Comparison of ENCODE assay signal across 27 cellular contexts in the genomic region with DNA sequence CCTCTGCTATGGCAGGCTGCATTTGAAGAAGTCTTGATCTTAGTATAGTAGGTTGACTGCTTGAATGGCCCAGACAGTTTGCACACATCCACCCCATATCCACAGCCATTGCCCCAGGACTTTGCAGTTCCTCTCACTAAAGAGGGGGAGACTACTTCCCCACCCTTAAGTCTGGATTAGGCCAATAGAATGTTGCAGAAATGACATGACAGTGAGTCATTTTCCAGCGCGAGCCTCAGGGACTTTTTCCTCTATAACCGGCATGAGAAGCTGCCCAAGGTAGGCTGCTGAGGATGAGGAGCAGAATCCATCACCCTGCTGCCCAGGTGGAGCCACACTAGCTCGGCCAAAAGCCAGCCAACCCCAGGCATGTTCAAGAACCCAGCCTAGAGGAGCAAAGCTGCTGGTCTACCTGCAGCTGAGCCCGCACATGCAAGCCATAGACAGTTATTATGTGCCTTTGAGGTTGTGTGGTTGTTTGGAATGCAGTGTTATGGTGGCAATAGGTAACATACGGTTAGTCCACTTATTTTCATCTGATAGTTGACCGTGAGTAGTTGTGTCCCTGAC.
DNase-seq lines count a peak whose midpoint lies in the region; ATAC-seq and TF ChIP-seq lines count a peak whose summit lies in the region.
"Had no signal": no experiment of that assay in that cellular context is flagged by ENCODE, and none has a peak within 500 bp of the region (broad histone marks: within the 10 kb centered on the region; RNA-seq: fewer than 3 reads in every experiment).

No MANE protein-coding gene starts in this region.

- H3K36me3 ChIP-seq in SK-N-SH (replicated peaks in 1 of 2; ENCODE audit: control insufficient read depth in 1 of 2, insufficient read depth in 2 of 2, low read length in 1 of 2) = no peaks in the 10 kb centered on the region
- H3K36me3 ChIP-seq in OCI-LY1 (ENCODE audit: insufficient read depth, low read length) = no peaks in the 10 kb centered on the region
- no peaks in the 10 kb centered on the region for H3K36me3 ChIP-seq in brain microvascular endothelial cell (replicated peaks)
- H3K36me3 ChIP-seq: gastrocnemius medialis, MG63 had no signal

- no peaks in the 10 kb centered on the region for H4K20me1 ChIP-seq in SK-N-SH (ENCODE audit: insufficient read depth)
- H4K20me1 ChIP-seq in OCI-LY1 (ENCODE audit: insufficient read depth, low read length) = no peaks in the 10 kb centered on the region

- H3K4me1 ChIP-seq in SK-N-SH (ENCODE audit: control insufficient read depth in 1 of 2, insufficient read depth in 2 of 2, low read depth in 1 of 2, low read length in 1 of 2) (no peaks in the 10 kb centered on the region; a peak in 1 of 4 replicates), OCI-LY1 (ENCODE audit: insufficient read depth, low read length, severe bottlenecking) (peaks cover 75% of the 10 kb centered on the region)
- H3K4me1 ChIP-seq: gastrocnemius medialis had no signal

- H3K9ac ChIP-seq in SK-N-SH (no peak overlapping the region), OCI-LY1 (ENCODE audit: low read length) (no peak overlapping the region)

- H2AFZ ChIP-seq in SK-N-SH (ENCODE audit: low read depth) = no peak overlapping the region
- H2AFZ ChIP-seq in OCI-LY1 (ENCODE audit: low read length) = no peak overlapping the region

- H3K4me3 ChIP-seq in SK-N-SH (ENCODE audit: low read depth in 2 of 2, low read length in 1 of 2) (no peak overlapping the region), OCI-LY1 (ENCODE audit: low read depth, low read length, poor library complexity, severe bottlenecking) (no peak overlapping the region), brain microvascular endothelial cell (ENCODE audit: low read depth, low read length) (no peak overlapping the region)
- H3K4me3 ChIP-seq: gastrocnemius medialis, MG63 had no signal

- CTCF ChIA-PET in SK-N-SH (lab: Yijun Ruan, JAX) = interaction anchor here (0.6 to 0.8 kb wide), 2 partner anchors 9 to 10 kb away, joined by 3 read pairs; no protein-coding TSS in a partner anchor
- CTCF ChIA-PET in CD4-positive, alpha-beta T cell (lab: Charles Lee) = no interaction called here

- H3K27ac Mint-ChIP-seq in CD4-positive, alpha-beta T cell = no peak overlapping the region
- H3K27ac Mint-ChIP-seq: activated CD4-positive, alpha-beta T cell treated with anti-CD3 and anti-CD28 coated beads for 36 hours; activated naive CD4-positive, alpha-beta T cell treated with anti-CD3 and anti-CD28 coated beads, Interleukin-2, amount 10 ng/mL, durations not matched to agents 7 days and 5 days; stimulated activated effector memory CD8-positive, alpha-beta T cell treated with anti-CD3 and anti-CD28 coated beads, Interleukin-12 subunit alpha, Interleukin-12 subunit beta, amount 100 ng/mL, for 72 hours had no signal

- TF ChIP-seq CTCF in SK-N-SH (IDR thresholded peaks at IDR 0.05) (no peak), OCI-LY1 (IDR thresholded peaks at IDR 0.05; ENCODE audit: low read length) (no peak), brain microvascular endothelial cell (IDR thresholded peaks at IDR 0.05; ENCODE audit: low read depth, low read length, missing control alignments) (no peak)
- no peak for TF ChIP-seq CTCF in CD4-positive, alpha-beta T cell (IDR thresholded peaks at IDR 0.05)

- H3K27ac ChIP-seq in SK-N-SH (ENCODE audit: low read depth in 2 of 2, low read length in 1 of 2) (no peak overlapping the region), OCI-LY1 (ENCODE audit: low read depth, low read length, poor library complexity, severe bottlenecking) (peak overlapping the region; percentile 42), brain microvascular endothelial cell (no peak overlapping the region)
- H3K27ac ChIP-seq in CD4-positive, alpha-beta T cell (ENCODE audit: low read depth, low read length) = no peak overlapping the region
- H3K27ac ChIP-seq: 22Rv1, gastrocnemius medialis had no signal

- H3K4me3 Mint-ChIP-seq in CD4-positive, alpha-beta T cell = no peak overlapping the region
- H3K4me3 Mint-ChIP-seq: activated CD4-positive, alpha-beta T cell treated with anti-CD3 and anti-CD28 coated beads for 36 hours; activated naive CD4-positive, alpha-beta T cell treated with anti-CD3 and anti-CD28 coated beads, Interleukin-2, amount 10 ng/mL, durations not matched to agents 7 days and 5 days; stimulated activated effector memory CD8-positive, alpha-beta T cell treated with anti-CD3 and anti-CD28 coated beads, Interleukin-12 subunit alpha, Interleukin-12 subunit beta, amount 100 ng/mL, for 72 hours had no signal

- ATAC-seq in SK-N-SH treated with all-trans-retinoic acid at 6 μM for 48 hours = no peak
- ATAC-seq in CD4-positive, alpha-beta T cell (ENCODE audit: poor library complexity) = no peak
- ATAC-seq: activated CD4-positive, alpha-beta T cell treated with anti-CD3 and anti-CD28 coated beads for 36 hours; esophagus mucosa; gastrocnemius medialis; stimulated activated effector memory CD8-positive, alpha-beta T cell treated with anti-CD3 and anti-CD28 coated beads, Interleukin-12 subunit alpha, Interleukin-12 subunit beta, amount 100 ng/mL, for 72 hours had no signal

- H3K9me3 ChIP-seq in SK-N-SH (no peaks in the 10 kb centered on the region), OCI-LY1 (ENCODE audit: low read length) (no peaks in the 10 kb centered on the region)
- no peaks in the 10 kb centered on the region for H3K9me3 ChIP-seq in CD4-positive, alpha-beta T cell (ENCODE audit: control insufficient read depth, low read length)
- H3K9me3 ChIP-seq: gastrocnemius medialis, MG63 had no signal

- no peaks in the 10 kb centered on the region for H3K36me3 Mint-ChIP-seq in CD4-positive, alpha-beta T cell (ENCODE audit: low read depth)
- H3K36me3 Mint-ChIP-seq: activated naive CD4-positive, alpha-beta T cell treated with anti-CD3 and anti-CD28 coated beads, Interleukin-2, amount 10 ng/mL, durations not matched to agents 7 days and 5 days had no signal

- H3K27me3 Mint-ChIP-seq in CD4-positive, alpha-beta T cell = peaks cover 36% of the 10 kb centered on the region

- WGBS in SK-N-SH (ENCODE audit: low lambda C conversion rate) = 40% methylated on average over 7 of the region's 7 CpGs

- no peaks in the 10 kb centered on the region for H3F3A ChIP-seq in SK-N-SH (replicated peaks; ENCODE audit: insufficient read depth)
- no peaks in the 10 kb centered on the region for H3F3A ChIP-seq in OCI-LY1 (ENCODE audit: insufficient read depth, low read length)

- H3K4me2 ChIP-seq in SK-N-SH (no peak overlapping the region), OCI-LY1 (ENCODE audit: low read length) (no peak overlapping the region)

- H3K79me2 ChIP-seq in SK-N-SH (ENCODE audit: insufficient read depth) = no peaks in the 10 kb centered on the region
- H3K79me2 ChIP-seq in OCI-LY1 (ENCODE audit: insufficient read depth, low read length) = no peaks in the 10 kb centered on the region

- TF ChIP-seq EP300 in SK-N-SH (IDR thresholded peaks at IDR 0.05; ENCODE audit: borderline replicate concordance in 1 of 2, low read depth in 1 of 2, low read length in 1 of 2) = no peak

- POLR2A ChIA-PET in SK-N-SH (lab: Yijun Ruan, JAX) = no interaction called here
- POLR2A ChIA-PET in CD4-positive, alpha-beta T cell (lab: Charles Lee) = no interaction called here

- no peaks in the 10 kb centered on the region for H3K4me1 Mint-ChIP-seq in CD4-positive, alpha-beta T cell (ENCODE audit: low read depth)
- H3K4me1 Mint-ChIP-seq: activated CD4-positive, alpha-beta T cell treated with anti-CD3 and anti-CD28 coated beads for 36 hours; activated naive CD4-positive, alpha-beta T cell treated with anti-CD3 and anti-CD28 coated beads, Interleukin-2, amount 10 ng/mL, durations not matched to agents 7 days and 5 days had no signal

- no peaks in the 10 kb centered on the region for H3K9me2 ChIP-seq in SK-N-SH
- no peaks in the 10 kb centered on the region for H3K9me2 ChIP-seq in OCI-LY1 (ENCODE audit: low read depth, low read length)

- in situ Hi-C loops in brain microvascular endothelial cell (cut with HindIII; ENCODE audit: low pct_ligation_motif_present, low sequenced_read_pairs) = no loop called here

- DNase-seq in SK-N-SH (no peak), brain microvascular endothelial cell (peak; percentile 19), hepatic stellate cell (ENCODE audit: low spot score) (no peak), NCI-H2029 (lab: John Stamatoyannopoulos, UW) (no peak), mucosa of gallbladder (ENCODE audit: low spot score) (no peak)
- no peak for DNase-seq in CD4-positive, alpha-beta T cell
- DNase-seq: activated CD4-positive, alpha-beta T cell treated with anti-CD3 and anti-CD28 coated beads for 36 hours; activated CD8-positive, alpha-beta memory T cell treated with anti-CD3 and anti-CD28 coated beads for 24 hours; activated naive CD4-positive, alpha-beta T cell treated with anti-CD3 and anti-CD28 coated beads, Interleukin-2, amount 10 ng/mL, durations not matched to agents 7 days and 5 days; activated T-cell treated with anti-CD3 and anti-CD28 coated beads, Interleukin-2, amount 50 U/mL, for 48 hours; anterior cingulate cortex; DND-41; effector memory CD4-positive, alpha-beta T cell; gastrocnemius medialis; GOT3; MG63; NCI-H1694; NCI-H748 treated with DMSO at 0.1 percent for 48 hours; SIG-M5; small intestine; stimulated activated CD4-positive, alpha-beta T cell treated with anti-CD3 and anti-CD28 coated beads, Interleukin-2, amount 100 ng/mL, for 24 hours; T-helper 1 cell had no signal

- H3K9me3 Mint-ChIP-seq in CD4-positive, alpha-beta T cell = no peaks in the 10 kb centered on the region
- H3K9me3 Mint-ChIP-seq: activated naive CD4-positive, alpha-beta T cell treated with anti-CD3 and anti-CD28 coated beads, Interleukin-2, amount 10 ng/mL, durations not matched to agents 7 days and 5 days; stimulated activated effector memory CD8-positive, alpha-beta T cell treated with anti-CD3 and anti-CD28 coated beads, Interleukin-12 subunit alpha, Interleukin-12 subunit beta, amount 100 ng/mL, for 72 hours had no signal

- H3K27me3 ChIP-seq in SK-N-SH (ENCODE audit: insufficient read depth) = peaks cover 11% of the 10 kb centered on the region
- H3K27me3 ChIP-seq in OCI-LY1 (ENCODE audit: insufficient read depth, low read length) = no peaks in the 10 kb centered on the region
- H3K27me3 ChIP-seq in brain microvascular endothelial cell (replicated peaks) = peaks cover 28% of the 10 kb centered on the region
- H3K27me3 ChIP-seq in CD4-positive, alpha-beta T cell (ENCODE audit: control insufficient read depth, insufficient read depth, low read length) = peaks cover 13% of the 10 kb centered on the region

- TF ChIP-seq RAD21 in SK-N-SH (IDR thresholded peaks at IDR 0.05; ENCODE audit: low read length) = no peak

- intact Hi-C loops in CD4-positive, alpha-beta T cell (cut with DNase I, micrococcal nuclease) = no loop called here

TF ChIP-seq in SK-N-SH treated with all-trans-retinoic acid at 6 μM for 48 hours, 23 proteins besides CTCF, POLR2A, EP300 and RAD21 (continues in another document):
- no peak for TF ChIP-seq GLIS3 (CRISPR knock-in tag; IDR thresholded peaks at IDR 0.05)
